Comparison of ENCODE assay signal across 22 cellular contexts in genomic region chr3:83224101-83224868, GRCh38.
DNase-seq lines count a peak whose midpoint lies in the region; TF ChIP-seq lines count a peak whose summit lies in the region.
"Had no signal": no experiment of that assay in that cellular context is flagged by ENCODE, and none has a peak within 500 bp of the region (broad histone marks: within the 10 kb centered on the region; RNA-seq: fewer than 3 reads in every experiment).

No MANE protein-coding gene starts in this region.

- H3K4me2 ChIP-seq in mammary epithelial cell (ENCODE audit: insufficient read depth, low read depth, low read length) (no peak overlapping the region), SU-DHL-6 (ENCODE audit: low read depth, low read length, poor library complexity, severe bottlenecking) (no peak overlapping the region)
- H3K4me2 ChIP-seq: A549, BLaER1 had no signal

- 61% methylated on average over 5 of the region's 5 CpGs for WGBS in mammary epithelial cell (ENCODE audit: low coverage, missing lambda C conversion rate)
- WGBS in thyroid gland, 2 donors, result 76 to 77% methylated on average over 5 of the region's 5 CpGs

- dilution Hi-C loops in mammary epithelial cell (cut with HindIII; ENCODE audit: low sequenced_read_pairs), result no loop called here

- H3K27ac ChIP-seq in mammary epithelial cell (ENCODE audit: insufficient read depth, low read depth, low read length) (no peak overlapping the region), SU-DHL-6 (ENCODE audit: low read depth, low read length) (no peak overlapping the region), caudate nucleus (ENCODE audit: low read depth, low read length) (no peak overlapping the region), thyroid gland (no peak overlapping the region)
- H3K27ac ChIP-seq: A549, BLaER1, cardiac muscle cell, pancreas had no signal

- no peaks in the 10 kb centered on the region for H3K9me3 Mint-ChIP-seq in MCF 10A (ENCODE audit: unreplicated experiment)
- H3K9me3 Mint-ChIP-seq: activated CD4-positive, alpha-beta T cell treated with anti-CD3 and anti-CD28 coated beads, Interleukin-2, amount 10 ng/mL, durations not matched to agents 7 days and 5 days had no signal

- no peaks in the 10 kb centered on the region for H3K36me3 ChIP-seq in mammary epithelial cell (ENCODE audit: insufficient read depth, low read length)
- H3K36me3 ChIP-seq in SU-DHL-6 (ENCODE audit: low read length), result 0 out of 2 replicates have a peak, but pooled peaks cover 4% of the 10 kb centered on the region
- H3K36me3 ChIP-seq in thyroid gland, result no peaks in the 10 kb centered on the region
- H3K36me3 ChIP-seq: BLaER1, cardiac muscle cell, pancreas had no signal

- no peak for TF ChIP-seq POLR2A in thyroid gland (IDR thresholded peaks at IDR 0.05)

- no peak overlapping the region for H3K27ac Mint-ChIP-seq in MCF 10A (ENCODE audit: low read depth, unreplicated experiment)
- H3K27ac Mint-ChIP-seq: activated CD4-positive, alpha-beta T cell treated with anti-CD3 and anti-CD28 coated beads, Interleukin-2, amount 10 ng/mL, durations not matched to agents 7 days and 5 days; naive thymus-derived CD4-positive, alpha-beta T cell; stimulated activated naive CD8-positive, alpha-beta T cell treated with anti-CD3 and anti-CD28 coated beads, Interleukin-15, Interleukin-2, amounts not matched to agents 100 ng/mL and 50 ng/mL, for 24 hours had no signal

- BruUV-seq in MCF 10A (replicated peaks; lab: Mats Ljungman, UMichigan) (no TSS peak), mammary epithelial cell (replicated peaks; lab: Mats Ljungman, UMichigan) (no TSS peak)

- DNase-seq in MCF 10A (ENCODE audit: unreplicated experiment) (peak; percentile 32), mammary epithelial cell (no peak), fibroblast of the aortic adventitia (ENCODE audit: low read depth) (peak; percentile 3), superior temporal gyrus (ENCODE audit: extremely low spot score) (peak; percentile 45), caudate nucleus (lab: John Stamatoyannopoulos, UW) (no peak), thyroid gland (no peak), RPMI8226 (no peak)
- DNase-seq: activated CD4-positive, alpha-beta T cell treated with anti-CD3 and anti-CD28 coated beads, Interleukin-2, amount 10 ng/mL, durations not matched to agents 7 days and 5 days; GDM1; GOT3; head of caudate nucleus; islet precursor cell; naive thymus-derived CD4-positive, alpha-beta T cell; NCI-H1694 treated with DMSO at 0.1 percent for 48 hours; pancreas; SHP77; trophoblast cell had no signal

- POLR2A ChIA-PET in MCF 10A (lab: Yijun Ruan, JAX), result no interaction called here

- H3K9me3 ChIP-seq in mammary epithelial cell (replicated peaks; ENCODE audit: insufficient read depth, low read length) (no peaks in the 10 kb centered on the region), SU-DHL-6 (ENCODE audit: insufficient read depth, low read length) (0 out of 2 replicates have a peak, but pooled peaks cover 3% of the 10 kb centered on the region), thyroid gland (no peaks in the 10 kb centered on the region)
- H3K9me3 ChIP-seq: A549, BLaER1, pancreas had no signal

- H2AFZ ChIP-seq in mammary epithelial cell (ENCODE audit: low read depth, low read length) (no peak overlapping the region), SU-DHL-6 (ENCODE audit: low read depth, low read length, severe bottlenecking) (peak overlapping the region; percentile 35)

- intact Hi-C loops in MCF 10A (cut with micrococcal nuclease) (no loop called here), mammary epithelial cell (cut with micrococcal nuclease) (no loop called here), thyroid gland (cut with DNase I) (no loop called here)

- peaks cover 2% of the 10 kb centered on the region; the same call in 1 of the 2 replicates for H3F3A ChIP-seq in SU-DHL-6 (ENCODE audit: insufficient read depth)

- peaks cover 7% of the 10 kb centered on the region for H3K36me3 Mint-ChIP-seq in MCF 10A (ENCODE audit: insufficient read depth, unreplicated experiment)
- H3K36me3 Mint-ChIP-seq: naive thymus-derived CD4-positive, alpha-beta T cell had no signal

- H3K27me3 ChIP-seq in mammary epithelial cell (ENCODE audit: insufficient read depth, low read length), result no peaks in the 10 kb centered on the region
- H3K27me3 ChIP-seq in SU-DHL-6 (ENCODE audit: low read length), result no peaks in the 10 kb centered on the region
- H3K27me3 ChIP-seq in thyroid gland, result no peaks in the 10 kb centered on the region
- H3K27me3 ChIP-seq: BLaER1, cardiac muscle cell, pancreas had no signal

- H3K27me3 Mint-ChIP-seq in MCF 10A (ENCODE audit: insufficient read depth, unreplicated experiment), result no peaks in the 10 kb centered on the region
- H3K27me3 Mint-ChIP-seq: activated CD4-positive, alpha-beta T cell treated with anti-CD3 and anti-CD28 coated beads, Interleukin-2, amount 10 ng/mL, durations not matched to agents 7 days and 5 days; naive thymus-derived CD4-positive, alpha-beta T cell; stimulated activated naive CD8-positive, alpha-beta T cell treated with anti-CD3 and anti-CD28 coated beads, Interleukin-15, Interleukin-2, amounts not matched to agents 100 ng/mL and 50 ng/mL, for 24 hours had no signal

- no peaks in the 10 kb centered on the region for H3K4me1 Mint-ChIP-seq in MCF 10A (ENCODE audit: insufficient read depth, unreplicated experiment)
- H3K4me1 Mint-ChIP-seq: activated CD4-positive, alpha-beta T cell treated with anti-CD3 and anti-CD28 coated beads, Interleukin-2, amount 10 ng/mL, durations not matched to agents 7 days and 5 days; naive thymus-derived CD4-positive, alpha-beta T cell had no signal

- CTCF ChIA-PET in MCF 10A (lab: Yijun Ruan, JAX), result interaction anchor here (0.6 kb wide), 1 partner anchor 298 kb away, joined by 3 read pairs; no protein-coding TSS in a partner anchor
- CTCF ChIA-PET in mammary epithelial cell (lab: Charles Lee; ENCODE audit: low non-redundant PET), result no interaction called here

- no peaks in the 10 kb centered on the region for H3K4me1 ChIP-seq in mammary epithelial cell (ENCODE audit: insufficient read depth, low read length)
- no peaks in the 10 kb centered on the region for H3K4me1 ChIP-seq in thyroid gland
- H3K4me1 ChIP-seq: A549, BLaER1, pancreas had no signal

- no peaks in the 10 kb centered on the region for H3K9me2 ChIP-seq in SU-DHL-6 (replicated peaks; ENCODE audit: insufficient read depth, low read length)

- H3K79me2 ChIP-seq in mammary epithelial cell (ENCODE audit: insufficient read depth, low read length) (no peaks in the 10 kb centered on the region), SU-DHL-6 (ENCODE audit: insufficient read depth, low read length) (no peaks in the 10 kb centered on the region)

- H3K4me3 Mint-ChIP-seq in MCF 10A (ENCODE audit: unreplicated experiment), result no peak overlapping the region
- H3K4me3 Mint-ChIP-seq: activated CD4-positive, alpha-beta T cell treated with anti-CD3 and anti-CD28 coated beads, Interleukin-2, amount 10 ng/mL, durations not matched to agents 7 days and 5 days; naive thymus-derived CD4-positive, alpha-beta T cell; stimulated activated naive CD8-positive, alpha-beta T cell treated with anti-CD3 and anti-CD28 coated beads, Interleukin-15, Interleukin-2, amounts not matched to agents 100 ng/mL and 50 ng/mL, for 24 hours had no signal

- H4K20me1 ChIP-seq in mammary epithelial cell (ENCODE audit: insufficient read depth, low read length) (no peaks in the 10 kb centered on the region), SU-DHL-6 (ENCODE audit: low read depth, low read length) (no peaks in the 10 kb centered on the region)
- H4K20me1 ChIP-seq: BLaER1 had no signal

- H3K4me3 ChIP-seq in mammary epithelial cell (replicated peaks in 1 of 3; ENCODE audit: insufficient read depth in 1 of 3, low read depth in 2 of 3, low read length in 3 of 3) (no peak overlapping the region), SU-DHL-6 (ENCODE audit: insufficient read depth, low read length, poor library complexity, severe bottlenecking) (no peak overlapping the region), fibroblast of the aortic adventitia (ENCODE audit: low read depth, low read length) (no peak overlapping the region), thyroid gland (replicated peaks in 1 of 3) (no peak overlapping the region)
- H3K4me3 ChIP-seq: A549, BLaER1, cardiac muscle cell, pancreas had no signal

- H3K9ac ChIP-seq in mammary epithelial cell (ENCODE audit: insufficient read depth, low read length) (no peak overlapping the region), SU-DHL-6 (ENCODE audit: low read length) (no peak overlapping the region)
- H3K9ac ChIP-seq: BLaER1 had no signal

- TF ChIP-seq CTCF in MCF 10A (IDR thresholded peaks at IDR 0.05; ENCODE audit: unreplicated experiment) (no peak), mammary epithelial cell (conservative IDR thresholded peaks at IDR 0.05 in 1 of 2, IDR thresholded peaks at IDR 0.05 in 1 of 2; ENCODE audit: extremely low read depth in 1 of 2, insufficient read depth in 1 of 2, low read depth in 1 of 2, low read length in 2 of 2) (no peak), SU-DHL-6 (IDR thresholded peaks at IDR 0.05; ENCODE audit: insufficient read depth, low read length, poor library complexity, severe bottlenecking) (no peak), fibroblast of the aortic adventitia (IDR thresholded peaks at IDR 0.05; ENCODE audit: insufficient read depth, low read length) (no peak), thyroid gland (IDR thresholded peaks at IDR 0.05) (no peak)

- in situ Hi-C loops in mammary epithelial cell (cut with MboI; ENCODE audit: low sequenced_read_pairs in 2 of 2), result no loop called here

Comparison
In these comparisons a context has a peak if more than half of its experiments do, and no peak if none do; other contexts are left out.
1. DNase-seq: peak in MCF 10A (single experiment), fibroblast of the aortic adventitia (single experiment) and superior temporal gyrus (single experiment); none in mammary epithelial cell (single experiment), caudate nucleus (0 of 61), thyroid gland (0 of 2) and RPMI8226 (single experiment).